18 cellular contexts compared by ENCODE assay signal in genomic region chr5:68271124-68271523, GRCh38. TPM values are rescaled to one million over a fixed set of nuclear protein-coding genes. Genes with fewer than 3 reads are reported as not detected.
DNase-seq lines count a peak whose midpoint lies in the region; ATAC-seq and TF ChIP-seq lines count a peak whose summit lies in the region.
"Had no signal": no experiment of that assay in that cellular context is flagged by ENCODE, and none has a peak within 500 bp of the region (broad histone marks: within the 10 kb centered on the region; RNA-seq: fewer than 3 reads in every experiment).

No MANE protein-coding gene starts in this region.

- H3K36me3 ChIP-seq in HEK293 (ENCODE audit: control insufficient read depth in 2 of 2, insufficient read depth in 1 of 2, low read length in 2 of 2): peaks cover 0 to 16% of the 10 kb centered on the region in 2 experiments; a peak in 1 of 3 replicates
- peaks cover 0 to 11% (median 3%) of the 10 kb centered on the region in 3 experiments for H3K36me3 ChIP-seq in naive thymus-derived CD4-positive, alpha-beta T cell (ENCODE audit: control insufficient read depth in 2 of 3, insufficient read depth in 3 of 3, low read length in 3 of 3)
- H3K36me3 ChIP-seq in H7 (replicated peaks; ENCODE audit: control insufficient read depth, insufficient read depth, low read length): no peaks in the 10 kb centered on the region

- H3K36me3 Mint-ChIP-seq in CD4-positive, alpha-beta T cell (ENCODE audit: low read depth): peaks cover 29% of the 10 kb centered on the region
- H3K36me3 Mint-ChIP-seq in naive thymus-derived CD4-positive, alpha-beta T cell: peaks cover 0 to 21% (median 14%) of the 10 kb centered on the region in 5 donors

- no peak for TF ChIP-seq CTCF in CD4-positive, alpha-beta T cell (IDR thresholded peaks at IDR 0.05)
- TF ChIP-seq CTCF in HEK293 (tag by site-specific recombination; IDR thresholded peaks at IDR 0.05) (no peak), coronary artery (IDR thresholded peaks at IDR 0.05) (no peak)

- CTCF ChIA-PET in CD4-positive, alpha-beta T cell (lab: Charles Lee): interaction anchor here (0.9 to 3.4 kb wide), 6 partner anchors 9 to 48 kb away, joined by 3 to 13 read pairs (median 7); no protein-coding TSS in a partner anchor
- CTCF ChIA-PET in HEK293 (lab: Yijun Ruan, JAX): interaction anchor here (0.6 to 2.2 kb wide), 6 partner anchors 13 to 1025 kb away, joined by 3 to 11 read pairs (median 6); no protein-coding TSS in a partner anchor
- CTCF ChIA-PET in naive thymus-derived CD4-positive, alpha-beta T cell (lab: Charles Lee): interaction anchor here (0.7 to 3.2 kb wide), 13 partner anchors 10 to 1049 kb away, joined by 3 to 21 read pairs (median 4); no protein-coding TSS in a partner anchor

- H3K27me3 Mint-ChIP-seq in CD4-positive, alpha-beta T cell: no peaks in the 10 kb centered on the region
- H3K27me3 Mint-ChIP-seq in naive thymus-derived CD4-positive, alpha-beta T cell: no peaks in the 10 kb centered on the region
- H3K27me3 Mint-ChIP-seq in stimulated activated naive CD8-positive, alpha-beta T cell treated with anti-CD3 and anti-CD28 coated beads, Interleukin-15, amount 100 ng/mL, for 72 hours: no peaks in the 10 kb centered on the region

- POLR2A ChIA-PET in CD4-positive, alpha-beta T cell (lab: Charles Lee): interaction anchor here (0.6 to 4.6 kb wide), 7 partner anchors 9 to 1056 kb away, joined by 3 to 32 read pairs (median 4); partner anchors contain the start of gene PIK3R1
- POLR2A ChIA-PET in HEK293 (lab: Yijun Ruan, JAX): interaction anchor here (0.6 kb wide), 1 partner anchor 367 kb away, joined by 3 read pairs; no protein-coding TSS in a partner anchor
- POLR2A ChIA-PET in naive thymus-derived CD4-positive, alpha-beta T cell (lab: Charles Lee): interaction anchor here (0.6 to 5.8 kb wide), 9 partner anchors 11 to 1129 kb away, joined by 3 to 39 read pairs (median 5); partner anchors contain the start of gene PIK3R1

- intact Hi-C loops in CD4-positive, alpha-beta T cell (cut with DNase I, micrococcal nuclease): loop anchor here (5.0 to 10.0 kb wide), 5 partner anchors 56 to 1964 kb away; partner anchors contain the start of gene PIK3R1 (in 1 of the 2)
- intact Hi-C loops in naive thymus-derived CD4-positive, alpha-beta T cell (cut with micrococcal nuclease): loop anchor here in 1 of 2 donors (2.0 to 5.0 kb wide), 3 partner anchors 16 to 1104 kb away; no protein-coding TSS in a partner anchor

- H3K27me3 ChIP-seq in CD4-positive, alpha-beta T cell (ENCODE audit: control insufficient read depth, insufficient read depth, low read length): no peaks in the 10 kb centered on the region
- no peaks in the 10 kb centered on the region for H3K27me3 ChIP-seq in naive thymus-derived CD4-positive, alpha-beta T cell (ENCODE audit: control insufficient read depth in 2 of 2, insufficient read depth in 2 of 2, low read length in 2 of 2)
- no peaks in the 10 kb centered on the region for H3K27me3 ChIP-seq in H7 (ENCODE audit: control insufficient read depth, insufficient read depth, low read length)
- H3K27me3 ChIP-seq: SJSA1 had no signal

- no peak overlapping the region for H3K4me3 ChIP-seq in HEK293 (ENCODE audit: low read depth, low read length)
- H3K4me3 ChIP-seq in coronary artery: peak overlapping the region; percentile 25
- peak overlapping the region; percentile 2 for H3K4me3 ChIP-seq in naive thymus-derived CD4-positive, alpha-beta T cell (ENCODE audit: low read length)
- H3K4me3 ChIP-seq in H7 (ENCODE audit: insufficient read depth, low read depth, low read length): no peak overlapping the region
- H3K4me3 ChIP-seq: SJSA1 had no signal

- H3K4me3 Mint-ChIP-seq in CD4-positive, alpha-beta T cell: no peak overlapping the region
- H3K4me3 Mint-ChIP-seq in naive thymus-derived CD4-positive, alpha-beta T cell: peak overlapping the region in 6 of 10 donors; percentile 16 to 49 (median 32)
- no peak overlapping the region for H3K4me3 Mint-ChIP-seq in stimulated activated naive CD8-positive, alpha-beta T cell treated with anti-CD3 and anti-CD28 coated beads, Interleukin-15, amount 100 ng/mL, for 72 hours

- peaks cover 98% of the 10 kb centered on the region for H3K4me1 Mint-ChIP-seq in CD4-positive, alpha-beta T cell (ENCODE audit: low read depth)
- H3K4me1 Mint-ChIP-seq in naive thymus-derived CD4-positive, alpha-beta T cell: peaks cover 36 to 94% (median 89%) of the 10 kb centered on the region in 7 donors
- peaks cover 85% of the 10 kb centered on the region for H3K4me1 Mint-ChIP-seq in stimulated activated naive CD8-positive, alpha-beta T cell treated with anti-CD3 and anti-CD28 coated beads, Interleukin-15, amount 100 ng/mL, for 72 hours

- H3K4me1 ChIP-seq in HEK293 (ENCODE audit: control insufficient read depth, insufficient read depth, low read length): peaks cover 16% of the 10 kb centered on the region
- peaks cover 74 to 77% of the 10 kb centered on the region in 2 donors for H3K4me1 ChIP-seq in naive thymus-derived CD4-positive, alpha-beta T cell (ENCODE audit: control insufficient read depth in 2 of 2, insufficient read depth in 2 of 2, low read length in 2 of 2)
- H3K4me1 ChIP-seq: Caco-2, SJSA1 had no signal

- no peaks in the 10 kb centered on the region for H3K9me3 ChIP-seq in CD4-positive, alpha-beta T cell (ENCODE audit: control insufficient read depth, low read length)
- H3K9me3 ChIP-seq in HEK293 (ENCODE audit: control insufficient read depth, insufficient read depth, low read depth, low read length): no peaks in the 10 kb centered on the region
- H3K9me3 ChIP-seq in naive thymus-derived CD4-positive, alpha-beta T cell (ENCODE audit: control insufficient read depth in 2 of 3, low read length in 3 of 3): no peaks in the 10 kb centered on the region
- H3K9me3 ChIP-seq: Caco-2, SJSA1 had no signal

- H3K9me3 Mint-ChIP-seq in CD4-positive, alpha-beta T cell: no peaks in the 10 kb centered on the region
- H3K9me3 Mint-ChIP-seq in naive thymus-derived CD4-positive, alpha-beta T cell: no peaks in the 10 kb centered on the region
- no peaks in the 10 kb centered on the region for H3K9me3 Mint-ChIP-seq in stimulated activated naive CD8-positive, alpha-beta T cell treated with anti-CD3 and anti-CD28 coated beads, Interleukin-15, amount 100 ng/mL, for 72 hours
- H3K9me3 Mint-ChIP-seq: T-helper 2 cell treated with Interferon-gamma antibody and Interleukin-4, amounts not matched to agents 5 μg/mL and 100 μg/mL, for 36 hours had no signal

- DNase-seq in CD4-positive, alpha-beta T cell: no peak
- DNase-seq in coronary artery (ENCODE audit: low spot score): no peak
- no peak for DNase-seq in naive thymus-derived CD4-positive, alpha-beta T cell
- DNase-seq in stimulated activated naive CD8-positive, alpha-beta T cell treated with anti-CD3 and anti-CD28 coated beads, Interleukin-15, amount 100 ng/mL, for 72 hours: no peak
- DNase-seq in H7: no peak
- DNase-seq in cortex of kidney (lab: John Stamatoyannopoulos, UW): no peak
- DNase-seq: activated CD4-positive, CD25-positive, alpha-beta regulatory T cell; amniotic stem cell; Caco-2; central memory CD4-positive, alpha-beta T cell; hippocampal formation; NCI-H2081; stimulated activated CD4-positive, alpha-beta T cell treated with anti-CD3 and anti-CD28 coated beads, Interleukin-2, amount 100 ng/mL, for 48 hours had no signal

- no peak for ATAC-seq in CD4-positive, alpha-beta T cell (ENCODE audit: poor library complexity)
- ATAC-seq in naive thymus-derived CD4-positive, alpha-beta T cell: no peak
- no peak for ATAC-seq in stimulated activated naive CD8-positive, alpha-beta T cell treated with anti-CD3 and anti-CD28 coated beads, Interleukin-15, amount 100 ng/mL, for 72 hours
- no peak for ATAC-seq in HG02981 (IDR thresholded peaks at IDR 0.05; ENCODE audit: unreplicated experiment)
- ATAC-seq: Panc1 had no signal

- H3K27ac Mint-ChIP-seq in CD4-positive, alpha-beta T cell: peak overlapping the region; percentile 69
- H3K27ac Mint-ChIP-seq in naive thymus-derived CD4-positive, alpha-beta T cell: peak overlapping the region in 5 of 9 donors; percentile 46 to 72 (median 57)
- H3K27ac Mint-ChIP-seq in stimulated activated naive CD8-positive, alpha-beta T cell treated with anti-CD3 and anti-CD28 coated beads, Interleukin-15, amount 100 ng/mL, for 72 hours: no peak overlapping the region

- no peak overlapping the region for H3K27ac ChIP-seq in CD4-positive, alpha-beta T cell (ENCODE audit: low read depth, low read length)
- H3K27ac ChIP-seq in HEK293 (ENCODE audit: extremely low read depth, low read depth, low read length): no peak overlapping the region
- peak overlapping the region; percentile 13 to 75 for H3K27ac ChIP-seq in coronary artery
- no peak overlapping the region for H3K27ac ChIP-seq in naive thymus-derived CD4-positive, alpha-beta T cell (ENCODE audit: low read depth, low read length)
- H3K27ac ChIP-seq: SJSA1 had no signal

TF ChIP-seq in HEK293, 187 proteins besides CTCF, POLR2A, EP300 and RAD21:
- TF ChIP-seq ZBTB20 (tag by site-specific recombination; IDR thresholded peaks at IDR 0.05) (0 out of 2 replicates have a peak, but pooled peaks have one; percentile 31), ZBTB1 (tag by site-specific recombination; IDR thresholded peaks at IDR 0.05) (no peak)
TF ChIP-seq in HEK293: peak in this region for 1.

RNA-seq across cellular contexts. Expression of gene PIK3R1, which starts 55.6 kb away (rescaled TPM):
- total RNA-seq in CD4-positive, alpha-beta T cell: 100 to 1,000 TPM; 455 to 459 TPM
- 100 to 1,000 TPM in 4 of 5 experiments, 10 to 100 TPM in 1; 72.0 to 207 (median 131) TPM for total RNA-seq in naive thymus-derived CD4-positive, alpha-beta T cell
- polyA plus RNA-seq in naive thymus-derived CD4-positive, alpha-beta T cell: 100 to 1,000 TPM in 1 of 2 donors, 10 to 100 TPM in 1; 85.1 to 110 TPM
- total RNA-seq in H7 (2014; rRNA removed; shearing (Covaris generic)): 15.0 and 19.8 TPM in 2 replicates

Comparison
In these comparisons a context has a peak if more than half of its experiments do, and no peak if none do; other contexts are left out.
1. H3K27ac ChIP-seq: peak in coronary artery (2 of 2); none in CD4-positive, alpha-beta T cell (single experiment), HEK293 (single experiment) and naive thymus-derived CD4-positive, alpha-beta T cell (single experiment).
2. H3K27ac Mint-ChIP-seq: peak in CD4-positive, alpha-beta T cell (single experiment) and naive thymus-derived CD4-positive, alpha-beta T cell (5 of 9); none in stimulated activated naive CD8-positive, alpha-beta T cell treated with anti-CD3 and anti-CD28 coated beads, Interleukin-15, amount 100 ng/mL, for 72 hours (0 of 2).
3. H3K4me3 Mint-ChIP-seq: peak in naive thymus-derived CD4-positive, alpha-beta T cell (6 of 10); none in CD4-positive, alpha-beta T cell (single experiment) and stimulated activated naive CD8-positive, alpha-beta T cell treated with anti-CD3 and anti-CD28 coated beads, Interleukin-15, amount 100 ng/mL, for 72 hours (0 of 2).
4. H3K4me3 ChIP-seq: peak in coronary artery (single experiment) and naive thymus-derived CD4-positive, alpha-beta T cell (single experiment); none in HEK293 (single experiment) and H7 (single experiment).